22 cellular contexts compared by ENCODE assay signal in the genomic region with DNA sequence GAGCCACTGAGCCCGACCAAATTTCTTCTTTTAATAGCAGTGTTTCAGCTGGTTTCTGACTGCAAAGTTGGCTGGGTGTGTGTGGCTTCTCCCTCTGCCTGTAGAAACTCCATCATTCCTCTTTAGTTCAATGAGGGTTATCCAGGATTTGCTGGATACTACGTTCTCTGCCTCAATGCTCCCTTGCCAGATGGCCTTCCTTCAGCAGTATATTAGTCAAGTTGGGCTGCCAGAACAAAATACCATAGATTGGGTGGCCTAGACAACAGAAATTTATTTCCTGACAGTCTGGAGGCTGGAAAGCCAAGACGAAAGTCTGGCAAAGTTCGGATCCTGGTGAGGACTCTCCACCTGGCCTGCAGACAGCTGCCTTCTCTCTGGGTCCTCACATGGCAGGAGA.
DNase-seq lines count a peak whose midpoint lies in the region; ATAC-seq and TF ChIP-seq lines count a peak whose summit lies in the region.
"Had no signal": no experiment of that assay in that cellular context is flagged by ENCODE, and none has a peak within 500 bp of the region (broad histone marks: within the 10 kb centered on the region; RNA-seq: fewer than 3 reads in every experiment).

No MANE protein-coding gene starts in this region.

- DNase-seq in left cardiac atrium: no peak
- no peak for DNase-seq in left ventricle myocardium superior
- no peak for DNase-seq in Panc1 (ENCODE audit: low read depth, low spot score)
- DNase-seq in trophoblast cell: no peak
- DNase-seq in NCI-H510A treated with DMSO at 0.1 percent for 48 hours (lab: John Stamatoyannopoulos, UW): no peak
- no peak for DNase-seq in right lobe of liver
- no peak for DNase-seq in DMS53 (lab: John Stamatoyannopoulos, UW)
- DNase-seq: 8988T; ACHN; CD4-positive, CD25-positive, alpha-beta regulatory T cell; GOT3; HCEC 1CT; KG1; MM.1S; NCI-H2081; NCI-H345; NCI-H526; NCI-H82; NK-92 treated with Interleukin-12 subunit alpha and Interleukin-12 subunit beta, amount 100 ng/mL, for 24 hours; SHP77 treated with DMSO at 0.1 percent for 48 hours had no signal

- H3K23ac ChIP-seq in trophoblast cell (ENCODE audit: low read length): no peak overlapping the region

- TF ChIP-seq CTCF in Panc1 (IDR thresholded peaks at IDR 0.05): no peak
- no peak for TF ChIP-seq CTCF in gastroesophageal sphincter (IDR thresholded peaks at IDR 0.05)
- no peak for TF ChIP-seq CTCF in right lobe of liver (IDR thresholded peaks at IDR 0.05)

- H3K36me3 ChIP-seq in Panc1 (ENCODE audit: control insufficient read depth, insufficient read depth, low read length) (no peaks in the 10 kb centered on the region), gastroesophageal sphincter (no peaks in the 10 kb centered on the region), trophoblast cell (ENCODE audit: control insufficient read depth in 1 of 2, insufficient read depth in 2 of 2, low read length in 2 of 2) (no peaks in the 10 kb centered on the region), right lobe of liver (no peaks in the 10 kb centered on the region)

- H2BK12ac ChIP-seq in trophoblast cell (ENCODE audit: low read length): peak overlapping the region; percentile 100

- peak overlapping the region; percentile 79 for H3K14ac ChIP-seq in trophoblast cell (ENCODE audit: low read length)

- H3K27me3 ChIP-seq in Panc1 (ENCODE audit: control insufficient read depth, insufficient read depth, low read length) (no peaks in the 10 kb centered on the region), gastroesophageal sphincter (no peaks in the 10 kb centered on the region), trophoblast cell (ENCODE audit: insufficient read depth, low read length) (no peaks in the 10 kb centered on the region), right lobe of liver (no peaks in the 10 kb centered on the region)

- peaks cover 39% of the 10 kb centered on the region for H3K79me1 ChIP-seq in trophoblast cell (ENCODE audit: low read length)

- intact Hi-C loops in left cardiac atrium (cut with DNase I) (no loop called here), left ventricle myocardium superior (cut with micrococcal nuclease) (no loop called here), Panc1 (cut with micrococcal nuclease; ENCODE audit: unreplicated experiment) (no loop called here), right lobe of liver (cut with DNase I) (no loop called here)

- peak overlapping the region; percentile 68 for H2BK5ac ChIP-seq in trophoblast cell (ENCODE audit: low read depth, low read length, poor library complexity)

- peak overlapping the region; percentile 17 for H4K91ac ChIP-seq in trophoblast cell (ENCODE audit: low read depth, low read length)

- peak overlapping the region; percentile 97 for H2AK5ac ChIP-seq in trophoblast cell (ENCODE audit: low read length)

- CTCF ChIA-PET in Panc1 (lab: Charles Lee): interaction anchor here (0.6 kb wide), 2 partner anchors 102 to 127 kb away, joined by 8 read pairs; no protein-coding TSS in a partner anchor

- H4K12ac ChIP-seq in trophoblast cell (ENCODE audit: low read depth, low read length): no peak overlapping the region

- peak; percentile 48 to 68 for ATAC-seq in left cardiac atrium
- no peak for ATAC-seq in left ventricle myocardium superior
- ATAC-seq in Panc1: no peak
- no peak for ATAC-seq in gastroesophageal sphincter
- no peak for ATAC-seq in right lobe of liver

- H3K4me3 ChIP-seq in Panc1 (ENCODE audit: low read depth in 2 of 2, low read length in 2 of 2) (no peak overlapping the region), gastroesophageal sphincter (no peak overlapping the region), trophoblast cell (ENCODE audit: low read depth, low read length) (no peak overlapping the region), right lobe of liver (no peak overlapping the region)

- TF ChIP-seq POLR2A in gastroesophageal sphincter (IDR thresholded peaks at IDR 0.05) (no peak), right lobe of liver (IDR thresholded peaks at IDR 0.05) (no peak)

- H3K79me2 ChIP-seq in trophoblast cell (ENCODE audit: control insufficient read depth, insufficient read depth, low read length, poor library complexity): peaks cover 7% of the 10 kb centered on the region

- POLR2A ChIA-PET in Panc1 (lab: Charles Lee): no interaction called here

- H3K9ac ChIP-seq in trophoblast cell (ENCODE audit: low read length): no peak overlapping the region

- H2BK120ac ChIP-seq in trophoblast cell (ENCODE audit: insufficient read depth, low read length, poor library complexity): peak overlapping the region; percentile 71

- no peaks in the 10 kb centered on the region for H3K9me3 ChIP-seq in Panc1 (ENCODE audit: control insufficient read depth, insufficient read depth, low read depth, low read length)
- H3K9me3 ChIP-seq in gastroesophageal sphincter: no peaks in the 10 kb centered on the region
- no peaks in the 10 kb centered on the region for H3K9me3 ChIP-seq in trophoblast cell (ENCODE audit: insufficient read depth, low read depth, low read length)
- H3K9me3 ChIP-seq in right lobe of liver: no peaks in the 10 kb centered on the region

- H3K27ac ChIP-seq in Panc1 (ENCODE audit: low read length) (0 out of 2 replicates have a peak overlapping the region, but pooled peaks have one; percentile 3), gastroesophageal sphincter (peak overlapping the region in 3 of 4 donors; percentile 5 to 42 (median 18)), trophoblast cell (ENCODE audit: low read depth, low read length) (no peak overlapping the region), right lobe of liver (no peak overlapping the region)
- H3K27ac ChIP-seq: RWPE1 had no signal

- no peak overlapping the region for H3K4me2 ChIP-seq in trophoblast cell (ENCODE audit: low read length)

- 30 to 61% methylated on average over 3 to 4 of the region's 4 CpGs for WGBS in gastroesophageal sphincter (ENCODE audit: low coverage in 1 of 2), 2 donors
- WGBS in trophoblast cell (ENCODE audit: extremely low coverage, insufficient coverage, insufficient read length): no CpG with 5 or more reads among the region's 4 CpGs
- WGBS in right lobe of liver (ENCODE audit: insufficient coverage, low coverage, low lambda C conversion rate, missing lambda C conversion rate): 75% methylated on average over 4 of the region's 4 CpGs

- BruUV-seq in Panc1 (replicated peaks; lab: Mats Ljungman, UMichigan): no TSS peak

- in situ Hi-C loops in Panc1 (cut with HindIII; ENCODE audit: low pct_unique_long_range_greater_than_20kb, low sequenced_read_pairs): no loop called here

- peak overlapping the region; percentile 61 for H3K18ac ChIP-seq in trophoblast cell (ENCODE audit: low read length)

- TF ChIP-seq EP300 in gastroesophageal sphincter (IDR thresholded peaks at IDR 0.05): no peak

- H3K4me1 ChIP-seq in Panc1 (ENCODE audit: control insufficient read depth, insufficient read depth, low read length): peaks cover 24% of the 10 kb centered on the region
- H3K4me1 ChIP-seq in gastroesophageal sphincter: peaks cover 0 to 17% (median 14%) of the 10 kb centered on the region in 3 donors
- peaks cover 15 to 20% of the 10 kb centered on the region in 2 experiments for H3K4me1 ChIP-seq in trophoblast cell (ENCODE audit: control insufficient read depth in 1 of 2, insufficient read depth in 2 of 2, low read length in 2 of 2)
- no peaks in the 10 kb centered on the region for H3K4me1 ChIP-seq in right lobe of liver

- H4K8ac ChIP-seq in trophoblast cell (ENCODE audit: low read depth, low read length): peak overlapping the region; percentile 46

- peak overlapping the region; percentile 90 for H3K4ac ChIP-seq in trophoblast cell (ENCODE audit: low read depth, low read length)

- H2AFZ ChIP-seq in trophoblast cell (ENCODE audit: insufficient read depth, low read length, poor library complexity): no peak overlapping the region

Comparison
In these comparisons a context has a peak if more than half of its experiments do, and no peak if none do; other contexts are left out.
1. ATAC-seq: peak in left cardiac atrium (2 of 2); none in left ventricle myocardium superior (single experiment), Panc1 (single experiment), gastroesophageal sphincter (single experiment) and right lobe of liver (0 of 4).
2. H3K27ac ChIP-seq: peak in Panc1 (single experiment) and gastroesophageal sphincter (3 of 4); none in trophoblast cell (single experiment) and right lobe of liver (0 of 3).